15 cellular contexts compared by ENCODE assay signal in genomic region chr10:11148638-11149037, GRCh38.
A peak's percentile ranks its signal among the peaks of the same experiment; 100 is the strongest.
DNase-seq lines count a peak whose midpoint lies in the region; ATAC-seq and TF ChIP-seq lines count a peak whose summit lies in the region.
"Had no signal": no experiment of that assay in that cellular context is flagged by ENCODE, and none has a peak within 500 bp of the region (broad histone marks: within the 10 kb centered on the region; RNA-seq: fewer than 3 reads in every experiment).

No MANE protein-coding gene starts in this region.

- peak overlapping the region; percentile 73 to 91 (median 83) for H3K4me3 Mint-ChIP-seq in CD4-positive, alpha-beta memory T cell
- H3K4me3 Mint-ChIP-seq in IgD-negative memory B cell (peak overlapping the region in 2 of 4 donors; percentile 72 to 90), natural killer cell (peak overlapping the region; percentile 84)
- H3K4me3 Mint-ChIP-seq in central memory CD8-positive, alpha-beta T cell: peak overlapping the region; percentile 74

- no peak for TF ChIP-seq POLR2A in right lobe of liver (IDR thresholded peaks at IDR 0.05)

- POLR2A ChIA-PET in CD4-positive, alpha-beta memory T cell (lab: Charles Lee; ENCODE audit: partially characterized antibody): interaction anchor here (1.5 to 19.5 kb wide), 7 partner anchors 7 to 121 kb away, joined by 5 to 1422 read pairs (median 15); no protein-coding TSS in a partner anchor

- H3K4me2 ChIP-seq in hepatocyte: no peak overlapping the region

- no peaks in the 10 kb centered on the region for H3K9me3 ChIP-seq in CD4-positive, alpha-beta memory T cell (ENCODE audit: control insufficient read depth in 1 of 2, low read length in 2 of 2)
- H3K9me3 ChIP-seq in hepatocyte (ENCODE audit: low read depth) (no peaks in the 10 kb centered on the region), right lobe of liver (no peaks in the 10 kb centered on the region)
- H3K9me3 ChIP-seq: breast epithelium, prostate gland had no signal

- H3K36me3 Mint-ChIP-seq in CD4-positive, alpha-beta memory T cell: no peaks in the 10 kb centered on the region
- H3K36me3 Mint-ChIP-seq in IgD-negative memory B cell: no peaks in the 10 kb centered on the region
- H3K36me3 Mint-ChIP-seq in central memory CD8-positive, alpha-beta T cell (ENCODE audit: insufficient read depth): peaks cover 24% of the 10 kb centered on the region
- no peaks in the 10 kb centered on the region for H3K36me3 Mint-ChIP-seq in natural killer cell

- H3K4me3 ChIP-seq in CD4-positive, alpha-beta memory T cell (ENCODE audit: low read length in 2 of 2): peak overlapping the region in 1 of 2 donors; percentile 51
- H3K4me3 ChIP-seq in hepatocyte: no peak overlapping the region
- no peak overlapping the region for H3K4me3 ChIP-seq in right lobe of liver
- H3K4me3 ChIP-seq: breast epithelium, GM12878, prostate gland had no signal

- no peak for ATAC-seq in central memory CD8-positive, alpha-beta T cell (replicated peaks; ENCODE audit: extremely low read depth, poor library complexity, severe bottlenecking)
- ATAC-seq in natural killer cell (no peak), GM18519 (IDR thresholded peaks at IDR 0.05; ENCODE audit: low FRiP score, unreplicated experiment) (no peak), right lobe of liver (no peak)

- TF ChIP-seq CTCF in natural killer cell (IDR thresholded peaks at IDR 0.05) (no peak), hepatocyte (IDR thresholded peaks at IDR 0.05; ENCODE audit: poor library complexity) (no peak), right lobe of liver (IDR thresholded peaks at IDR 0.05) (no peak)

- no peaks in the 10 kb centered on the region for H4K20me1 ChIP-seq in hepatocyte (ENCODE audit: insufficient read depth, poor library complexity, severe bottlenecking)

- H3K27ac ChIP-seq in CD4-positive, alpha-beta memory T cell (ENCODE audit: low read depth, low read length): peak overlapping the region; percentile 93
- no peak overlapping the region for H3K27ac ChIP-seq in hepatocyte
- H3K27ac ChIP-seq in right lobe of liver: no peak overlapping the region
- H3K27ac ChIP-seq: prostate gland had no signal

- 94% methylated on average over 2 of the region's 2 CpGs for WGBS in hepatocyte (ENCODE audit: low lambda C conversion rate, missing lambda C conversion rate)
- 47% methylated on average over 2 of the region's 2 CpGs for WGBS in right lobe of liver (ENCODE audit: insufficient coverage, low coverage, low lambda C conversion rate, missing lambda C conversion rate)

- CTCF ChIA-PET in CD4-positive, alpha-beta memory T cell (lab: Charles Lee; ENCODE audit: partially characterized antibody): interaction anchor here (0.8 to 16.9 kb wide), 7 partner anchors 11 to 126 kb away, joined by 3 to 308 read pairs (median 5); no protein-coding TSS in a partner anchor

- H3K27ac Mint-ChIP-seq in CD4-positive, alpha-beta memory T cell: peak overlapping the region; percentile 91 to 100 (median 99)
- H3K27ac Mint-ChIP-seq in IgD-negative memory B cell (peak overlapping the region; percentile 87 to 93 (median 91)), natural killer cell (peak overlapping the region; percentile 92 to 94)
- peak overlapping the region; percentile 93 for H3K27ac Mint-ChIP-seq in central memory CD8-positive, alpha-beta T cell (ENCODE audit: low read depth)

- peaks cover 100% of the 10 kb centered on the region for H3K4me1 ChIP-seq in CD4-positive, alpha-beta memory T cell (ENCODE audit: insufficient read depth, low read length)
- peaks cover 2% of the 10 kb centered on the region for H3K4me1 ChIP-seq in hepatocyte (ENCODE audit: insufficient read depth)
- no peaks in the 10 kb centered on the region for H3K4me1 ChIP-seq in right lobe of liver
- H3K4me1 ChIP-seq: breast epithelium, prostate gland had no signal

- DNase-seq in CD4-positive, alpha-beta memory T cell: no peak
- no peak for DNase-seq in central memory CD8-positive, alpha-beta T cell (ENCODE audit: low spot score in 2 of 2)
- DNase-seq in natural killer cell (no peak), RPMI8226 (no peak), hepatocyte (ENCODE audit: low spot score) (no peak), right lobe of liver (no peak)
- DNase-seq: activated CD4-positive, CD25-positive, alpha-beta regulatory T cell; EL; NCI-H2171 treated with DMSO at 0.1 percent for 48 hours; stimulated activated CD4-positive, alpha-beta T cell treated with anti-CD3 and anti-CD28 coated beads, Interleukin-2, amount 100 ng/mL, for 24 hours had no signal

- H3K9me2 ChIP-seq in hepatocyte (replicated peaks; ENCODE audit: insufficient read depth): no peaks in the 10 kb centered on the region

- no peaks in the 10 kb centered on the region for H3K27me3 ChIP-seq in CD4-positive, alpha-beta memory T cell (ENCODE audit: insufficient read depth, low read length)
- H3K27me3 ChIP-seq in hepatocyte: no peaks in the 10 kb centered on the region
- no peaks in the 10 kb centered on the region for H3K27me3 ChIP-seq in right lobe of liver
- H3K27me3 ChIP-seq: breast epithelium had no signal

- no peak overlapping the region for H2AFZ ChIP-seq in hepatocyte

- peaks cover 88 to 100% (median 94%) of the 10 kb centered on the region in 4 donors for H3K4me1 Mint-ChIP-seq in CD4-positive, alpha-beta memory T cell
- H3K4me1 Mint-ChIP-seq in IgD-negative memory B cell (peaks cover 58 to 81% (median 65%) of the 10 kb centered on the region in 3 donors), natural killer cell (peaks cover 90 to 93% of the 10 kb centered on the region in 2 donors)
- peaks cover 93% of the 10 kb centered on the region for H3K4me1 Mint-ChIP-seq in central memory CD8-positive, alpha-beta T cell

- H3K27me3 Mint-ChIP-seq in CD4-positive, alpha-beta memory T cell: no peaks in the 10 kb centered on the region
- H3K27me3 Mint-ChIP-seq in IgD-negative memory B cell (no peaks in the 10 kb centered on the region), natural killer cell (ENCODE audit: low read depth in 2 of 2) (no peaks in the 10 kb centered on the region)
- H3K27me3 Mint-ChIP-seq in central memory CD8-positive, alpha-beta T cell: no peaks in the 10 kb centered on the region

- no peaks in the 10 kb centered on the region for H3K36me3 ChIP-seq in CD4-positive, alpha-beta memory T cell (ENCODE audit: insufficient read depth, low read length)
- H3K36me3 ChIP-seq in hepatocyte (replicated peaks; ENCODE audit: insufficient read depth, low read depth): no peaks in the 10 kb centered on the region
- no peaks in the 10 kb centered on the region for H3K36me3 ChIP-seq in right lobe of liver
- H3K36me3 ChIP-seq: breast epithelium, prostate gland had no signal

- intact Hi-C loops in CD4-positive, alpha-beta memory T cell (cut with micrococcal nuclease): no loop called here
- intact Hi-C loops in natural killer cell (cut with micrococcal nuclease): loop anchor here (5.0 kb wide), 2 partner anchors 36 to 59 kb away; no protein-coding TSS in a partner anchor
- intact Hi-C loops in right lobe of liver (cut with DNase I): no loop called here

- peaks cover 0 to 2% (median 0%) of the 10 kb centered on the region in 8 donors for H3K9me3 Mint-ChIP-seq in CD4-positive, alpha-beta memory T cell
- H3K9me3 Mint-ChIP-seq in IgD-negative memory B cell (no peaks in the 10 kb centered on the region), natural killer cell (no peaks in the 10 kb centered on the region)
- no peaks in the 10 kb centered on the region for H3K9me3 Mint-ChIP-seq in central memory CD8-positive, alpha-beta T cell

- H3K79me2 ChIP-seq in hepatocyte: no peaks in the 10 kb centered on the region
